1 cellular context compared by ENCODE assay signal in the genomic region with DNA sequence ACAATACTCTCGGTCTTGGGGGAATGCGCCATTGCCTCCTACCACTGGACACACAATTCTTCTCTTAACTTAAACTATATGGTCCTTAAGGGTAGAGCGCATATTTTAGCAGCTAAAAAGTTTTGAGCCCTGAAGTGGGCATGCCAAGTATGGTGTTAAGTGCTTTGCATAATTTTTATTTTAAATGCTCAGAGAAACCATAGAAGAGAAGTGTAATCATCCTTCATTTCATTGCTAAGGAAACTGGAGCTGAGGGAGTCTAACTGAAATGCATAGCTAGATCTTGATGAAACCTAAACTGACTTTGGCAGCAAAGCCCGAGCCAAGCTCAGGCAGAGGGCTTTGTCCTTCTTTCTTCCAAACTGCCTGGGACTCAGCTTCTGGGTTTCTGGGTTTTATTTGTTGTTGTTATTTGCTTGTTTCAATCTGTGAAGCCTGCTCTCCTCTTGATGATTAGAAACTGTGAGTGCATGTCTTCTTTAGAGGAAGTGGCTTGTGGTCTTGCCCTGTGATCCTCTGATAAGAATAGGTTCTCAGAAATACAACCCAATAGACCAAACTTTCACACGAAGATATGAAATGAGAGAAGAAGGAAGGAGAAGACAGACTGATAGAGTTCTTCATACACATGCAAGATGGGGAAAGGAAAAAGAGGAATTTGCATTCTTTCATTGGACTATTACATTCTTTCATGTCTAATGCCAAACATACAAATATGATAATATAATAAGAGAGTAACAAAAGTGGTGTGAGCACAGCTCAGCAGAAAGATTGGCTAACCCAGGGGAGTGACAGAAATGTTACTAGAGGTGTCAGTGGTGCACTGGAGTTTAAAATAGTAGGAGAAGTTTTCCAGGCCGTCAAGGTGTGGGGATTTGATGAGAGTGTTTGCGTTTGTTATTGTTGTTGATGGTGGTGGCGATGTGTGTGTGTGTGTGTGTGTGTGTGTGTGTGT.
A peak's percentile ranks its signal among the peaks of the same experiment; 100 is the strongest.
TF ChIP-seq lines count a peak whose summit lies in the region.

No MANE protein-coding gene starts in this region.

TF ChIP-seq in GM12878, 131 proteins besides CTCF, POLR2A, EP300 and RAD21 (continued from another document):
- TF ChIP-seq, protein P1, sequence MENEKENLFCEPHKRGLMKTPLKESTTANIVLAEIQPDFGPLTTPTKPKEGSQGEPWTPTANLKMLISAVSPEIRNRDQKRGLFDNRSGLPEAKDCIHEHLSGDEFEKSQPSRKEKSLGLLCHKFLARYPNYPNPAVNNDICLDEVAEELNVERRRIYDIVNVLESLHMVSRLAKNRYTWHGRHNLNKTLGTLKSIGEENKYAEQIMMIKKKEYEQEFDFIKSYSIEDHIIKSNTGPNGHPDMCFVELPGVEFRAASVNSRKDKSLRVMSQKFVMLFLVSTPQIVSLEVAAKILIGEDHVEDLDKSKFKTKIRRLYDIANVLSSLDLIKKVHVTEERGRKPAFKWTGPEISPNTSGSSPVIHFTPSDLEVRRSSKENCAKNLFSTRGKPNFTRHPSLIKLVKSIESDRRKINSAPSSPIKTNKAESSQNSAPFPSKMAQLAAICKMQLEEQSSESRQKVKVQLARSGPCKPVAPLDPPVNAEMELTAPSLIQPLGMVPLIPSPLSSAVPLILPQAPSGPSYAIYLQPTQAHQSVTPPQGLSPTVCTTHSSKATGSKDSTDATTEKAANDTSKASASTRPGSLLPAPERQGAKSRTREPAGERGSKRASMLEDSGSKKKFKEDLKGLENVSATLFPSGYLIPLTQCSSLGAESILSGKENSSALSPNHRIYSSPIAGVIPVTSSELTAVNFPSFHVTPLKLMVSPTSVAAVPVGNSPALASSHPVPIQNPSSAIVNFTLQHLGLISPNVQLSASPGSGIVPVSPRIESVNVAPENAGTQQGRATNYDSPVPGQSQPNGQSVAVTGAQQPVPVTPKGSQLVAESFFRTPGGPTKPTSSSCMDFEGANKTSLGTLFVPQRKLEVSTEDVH (IDR thresholded peaks at IDR 0.05; ENCODE audit: low read depth, partially characterized antibody): no peak
- 0 out of 2 replicates have a peak, but pooled peaks have one; percentile 57 for TF ChIP-seq RCOR1 (conservative IDR thresholded peaks at IDR 0.05; ENCODE audit: low read depth, low read length)
- 0 out of 2 replicates have a peak, but pooled peaks have one; percentile 67 for TF ChIP-seq PML (IDR thresholded peaks at IDR 0.05; ENCODE audit: low read length)
- no peak for TF ChIP-seq KAT2A (conservative IDR thresholded peaks at IDR 0.05; ENCODE audit: control insufficient read depth, low read depth, low read length)
- peak; percentile 73 for TF ChIP-seq BMI1 (IDR thresholded peaks at IDR 0.05; ENCODE audit: borderline replicate concordance)
- TF ChIP-seq ESRRA (IDR thresholded peaks at IDR 0.05; ENCODE audit: low read length): no peak
- no peak for TF ChIP-seq KLF5 (IDR thresholded peaks at IDR 0.05; ENCODE audit: partially characterized antibody)
- TF ChIP-seq JUND (IDR thresholded peaks at IDR 0.05; ENCODE audit: low read depth, low read length): no peak
- TF ChIP-seq RFX5 (IDR thresholded peaks at IDR 0.05; ENCODE audit: low read depth, low read length): no peak
- peak; percentile 61; the same call in 1 of the 2 replicates for TF ChIP-seq PAX5 (IDR thresholded peaks at IDR 0.05; ENCODE audit: borderline replicate concordance, low read depth, low read length)
- TF ChIP-seq MYB (IDR thresholded peaks at IDR 0.05; ENCODE audit: borderline replicate concordance, low read depth, low read length): no peak
- no peak for TF ChIP-seq HCFC1 (IDR thresholded peaks at IDR 0.05; ENCODE audit: low read length)
- no peak for TF ChIP-seq CBX3 (IDR thresholded peaks at IDR 0.05; ENCODE audit: borderline replicate concordance, low read depth)
- TF ChIP-seq HDAC2 (IDR thresholded peaks at IDR 0.05): no peak
- peak; percentile 91 for TF ChIP-seq FOXM1 (IDR thresholded peaks at IDR 0.05; ENCODE audit: low read depth, low read length)
